In genomic region chr5:82730862-82731261, GRCh38 we compare ENCODE assay signal across 23 cellular contexts.
DNase-seq lines count a peak whose midpoint lies in the region; ATAC-seq, FAIRE-seq and TF ChIP-seq lines count a peak whose summit lies in the region.
"Had no signal": no experiment of that assay in that cellular context is flagged by ENCODE, and none has a peak within 500 bp of the region (broad histone marks: within the 10 kb centered on the region; RNA-seq: fewer than 3 reads in every experiment).

No MANE protein-coding gene starts in this region.

- no TSS peak for BruUV-seq in K562 (replicated peaks; lab: Mats Ljungman, UMichigan)

- WGBS in K562 (ENCODE audit: insufficient coverage, low coverage, missing lambda C conversion rate), result 2% methylated on average over 7 of the region's 7 CpGs
- 71 to 78% methylated on average over 7 of the region's 7 CpGs for WGBS in thyroid gland, 2 donors

- TF ChIP-seq CTCF in DND-41 (IDR thresholded peaks at IDR 0.05; ENCODE audit: borderline replicate concordance, extremely low read depth, low read length, poor library complexity, severe bottlenecking), result no peak
- no peak for TF ChIP-seq CTCF in K562 (IDR thresholded peaks at IDR 0.05 in 2 of 3, conservative IDR thresholded peaks at IDR 0.05 in 1 of 3; ENCODE audit: insufficient read depth in 2 of 3, low read depth in 1 of 3, low read length in 3 of 3)
- no peak for TF ChIP-seq CTCF in progenitor cell of endocrine pancreas (IDR thresholded peaks at IDR 0.05; ENCODE audit: unreplicated experiment)
- no peak for TF ChIP-seq CTCF in thyroid gland (IDR thresholded peaks at IDR 0.05)

- CTCF ChIA-PET in K562 (lab: Yijun Ruan, JAX; ENCODE audit: low intra/inter-chr PET ratio), result no interaction called here
- CTCF ChIA-PET in activated CD4-positive, alpha-beta memory T cell treated with anti-CD3 and anti-CD28 coated beads, Interleukin-2, amount 10 ng/mL, durations not matched to agents 7 days and 5 days (lab: Charles Lee), result no interaction called here

- H3K9me3 ChIP-seq in DND-41 (ENCODE audit: insufficient read depth, low read length, severe bottlenecking) (no peaks in the 10 kb centered on the region), HUES48 (ENCODE audit: control insufficient read depth, insufficient read depth, low read length) (no peaks in the 10 kb centered on the region), K562 (replicated peaks; ENCODE audit: control insufficient read depth, insufficient read depth, low read depth, low read length) (no peaks in the 10 kb centered on the region), thyroid gland (no peaks in the 10 kb centered on the region)
- H3K9me3 ChIP-seq: A549, Caco-2 had no signal

- H3K36me3 Mint-ChIP-seq in progenitor cell of endocrine pancreas (ENCODE audit: insufficient read depth), result peaks cover 2% of the 10 kb centered on the region
- no peaks in the 10 kb centered on the region for H3K36me3 Mint-ChIP-seq in activated CD4-positive, alpha-beta memory T cell treated with anti-CD3 and anti-CD28 coated beads, Interleukin-2, amount 10 ng/mL, durations not matched to agents 7 days and 5 days (ENCODE audit: low read depth)

- H4K20me1 ChIP-seq in DND-41 (ENCODE audit: insufficient read depth, low read length), result no peaks in the 10 kb centered on the region
- H4K20me1 ChIP-seq in K562 (replicated peaks; ENCODE audit: control insufficient read depth, insufficient read depth, low read length), result no peaks in the 10 kb centered on the region

- peak overlapping the region; percentile 84 for H3K27ac Mint-ChIP-seq in progenitor cell of endocrine pancreas
- no peak overlapping the region for H3K27ac Mint-ChIP-seq in activated CD4-positive, alpha-beta memory T cell treated with anti-CD3 and anti-CD28 coated beads, Interleukin-2, amount 10 ng/mL, durations not matched to agents 7 days and 5 days
- H3K27ac Mint-ChIP-seq: CD4-positive, alpha-beta T cell had no signal

- no peak for TF ChIP-seq POLR2A in K562 (conservative IDR thresholded peaks at IDR 0.05)
- no peak for TF ChIP-seq POLR2A in thyroid gland (IDR thresholded peaks at IDR 0.05)

- TF ChIP-seq EP300 in K562 (IDR thresholded peaks at IDR 0.05; ENCODE audit: low read length), result no peak

- no peaks in the 10 kb centered on the region for H3K9me1 ChIP-seq in K562 (ENCODE audit: control insufficient read depth, insufficient read depth, low read length)

- H3K79me2 ChIP-seq in DND-41 (ENCODE audit: insufficient read depth, low read length), result no peaks in the 10 kb centered on the region
- no peaks in the 10 kb centered on the region for H3K79me2 ChIP-seq in K562 (ENCODE audit: control insufficient read depth, insufficient read depth, low read length)

- ATAC-seq in DND-41 (ENCODE audit: insufficient read depth, low read depth), result peak; percentile 64
- ATAC-seq in K562, result no peak
- ATAC-seq: A549 had no signal

- POLR2A ChIA-PET in K562 (lab: Yijun Ruan, JAX), result no interaction called here
- POLR2A ChIA-PET in activated CD4-positive, alpha-beta memory T cell treated with anti-CD3 and anti-CD28 coated beads, Interleukin-2, amount 10 ng/mL, durations not matched to agents 7 days and 5 days (lab: Charles Lee), result no interaction called here

- peaks cover 7% of the 10 kb centered on the region for H3K9me3 Mint-ChIP-seq in progenitor cell of endocrine pancreas (ENCODE audit: low read depth)
- no peaks in the 10 kb centered on the region for H3K9me3 Mint-ChIP-seq in activated CD4-positive, alpha-beta memory T cell treated with anti-CD3 and anti-CD28 coated beads, Interleukin-2, amount 10 ng/mL, durations not matched to agents 7 days and 5 days
- H3K9me3 Mint-ChIP-seq: CD4-positive, alpha-beta T cell had no signal

- no peak overlapping the region for H3K9ac ChIP-seq in DND-41 (ENCODE audit: low read depth, low read length)
- 0 out of 2 replicates have a peak overlapping the region, but pooled peaks have one; percentile 28 for H3K9ac ChIP-seq in HUES48 (ENCODE audit: low read depth, low read length)
- H3K9ac ChIP-seq in K562 (ENCODE audit: insufficient read depth in 1 of 2, low read depth in 2 of 2, low read length in 2 of 2), result no peak overlapping the region

- H3K36me3 ChIP-seq in DND-41 (ENCODE audit: insufficient read depth, low read length) (no peaks in the 10 kb centered on the region), HUES48 (ENCODE audit: control insufficient read depth, insufficient read depth, low read length) (no peaks in the 10 kb centered on the region), K562 (ENCODE audit: control insufficient read depth, insufficient read depth, low read length) (no peaks in the 10 kb centered on the region), thyroid gland (no peaks in the 10 kb centered on the region)

- H3K4me1 Mint-ChIP-seq in progenitor cell of endocrine pancreas (ENCODE audit: low read depth), result peaks cover 17% of the 10 kb centered on the region
- peaks cover 3% of the 10 kb centered on the region for H3K4me1 Mint-ChIP-seq in activated CD4-positive, alpha-beta memory T cell treated with anti-CD3 and anti-CD28 coated beads, Interleukin-2, amount 10 ng/mL, durations not matched to agents 7 days and 5 days

- peak overlapping the region; percentile 13 for H3K4me3 Mint-ChIP-seq in progenitor cell of endocrine pancreas (ENCODE audit: low read depth)
- no peak overlapping the region for H3K4me3 Mint-ChIP-seq in activated CD4-positive, alpha-beta memory T cell treated with anti-CD3 and anti-CD28 coated beads, Interleukin-2, amount 10 ng/mL, durations not matched to agents 7 days and 5 days
- H3K4me3 Mint-ChIP-seq: CD4-positive, alpha-beta T cell had no signal

- H3K4me1 ChIP-seq in DND-41 (ENCODE audit: insufficient read depth, low read length) (peaks cover 34% of the 10 kb centered on the region), HUES48 (ENCODE audit: control insufficient read depth, insufficient read depth, low read length) (no peaks in the 10 kb centered on the region), K562 (replicated peaks in 1 of 2; ENCODE audit: control insufficient read depth in 2 of 2, insufficient read depth in 2 of 2, low read length in 2 of 2) (no peaks in the 10 kb centered on the region; a peak in 1 of 5 replicates), thyroid gland (no peaks in the 10 kb centered on the region)
- H3K4me1 ChIP-seq: A549, Caco-2 had no signal

- no peak for FAIRE-seq in K562 (lab: Jason Lieb, UNC)
- FAIRE-seq: A549, GM12892 had no signal

- in situ Hi-C loops in K562 (cut with MboI), result no loop called here

- H3K4me2 ChIP-seq in DND-41 (ENCODE audit: insufficient read depth, low read length) (no peak overlapping the region), K562 (ENCODE audit: insufficient read depth, low read length) (no peak overlapping the region)
- H3K4me2 ChIP-seq: A549, PC-9 had no signal

- H2AFZ ChIP-seq in DND-41 (ENCODE audit: low read depth, low read length) (0 out of 2 replicates have a peak overlapping the region, but pooled peaks have one; percentile 27), K562 (ENCODE audit: low read depth, low read length) (no peak overlapping the region)
- H2AFZ ChIP-seq: PC-9 had no signal

- no peak overlapping the region for H3K4me3 ChIP-seq in DND-41 (ENCODE audit: low read depth in 1 of 2, low read length in 2 of 2)
- no peak overlapping the region for H3K4me3 ChIP-seq in HUES48 (ENCODE audit: low read depth, low read length)
- no peak overlapping the region for H3K4me3 ChIP-seq in K562
- no peak overlapping the region for H3K4me3 ChIP-seq in thyroid gland (replicated peaks in 1 of 3)
- H3K4me3 ChIP-seq: A549, PC-9 had no signal

- H3K27me3 Mint-ChIP-seq in progenitor cell of endocrine pancreas, result no peaks in the 10 kb centered on the region
- H3K27me3 Mint-ChIP-seq in activated CD4-positive, alpha-beta memory T cell treated with anti-CD3 and anti-CD28 coated beads, Interleukin-2, amount 10 ng/mL, durations not matched to agents 7 days and 5 days, result no peaks in the 10 kb centered on the region
- H3K27me3 Mint-ChIP-seq: CD4-positive, alpha-beta T cell had no signal

- intact Hi-C loops in K562 (cut with micrococcal nuclease) (no loop called here), thyroid gland (cut with DNase I) (no loop called here)

- TF ChIP-seq RAD21 in K562 (CRISPR knock-in tag; conservative IDR thresholded peaks at IDR 0.05 in 1 of 2, IDR thresholded peaks at IDR 0.05 in 1 of 2), result no peak

- no peak overlapping the region for H3K27ac ChIP-seq in DND-41 (ENCODE audit: low read length)
- H3K27ac ChIP-seq in HUES48 (ENCODE audit: low read depth, low read length), result no peak overlapping the region
- no peak overlapping the region for H3K27ac ChIP-seq in K562 (ENCODE audit: extremely low read depth, low read depth, low read length)
- H3K27ac ChIP-seq in thyroid gland, result no peak overlapping the region
- H3K27ac ChIP-seq: A549, PC-9, RWPE1 had no signal

- H3K27me3 ChIP-seq in DND-41 (ENCODE audit: insufficient read depth, low read length, poor library complexity), result no peaks in the 10 kb centered on the region
- no peaks in the 10 kb centered on the region for H3K27me3 ChIP-seq in HUES48 (ENCODE audit: control insufficient read depth, insufficient read depth, low read length)
- H3K27me3 ChIP-seq in K562 (ENCODE audit: control insufficient read depth in 2 of 2, insufficient read depth in 2 of 2, low read length in 2 of 2), result no peaks in the 10 kb centered on the region
- H3K27me3 ChIP-seq in thyroid gland, result no peaks in the 10 kb centered on the region

- DNase-seq in DND-41 (peak; percentile 48), K562 (ENCODE audit: extremely low read depth in 1 of 4, low spot score in 3 of 4) (no peak), progenitor cell of endocrine pancreas (ENCODE audit: low spot score, unreplicated experiment) (no peak), thyroid gland (no peak), HPDE6-E6E7 (ENCODE audit: extremely low spot score) (no peak)
- no peak for DNase-seq in activated CD4-positive, alpha-beta memory T cell treated with anti-CD3 and anti-CD28 coated beads, Interleukin-2, amount 10 ng/mL, durations not matched to agents 7 days and 5 days
- DNase-seq: Caco-2; CD4-positive, alpha-beta T cell; DMS153; EL; HCEC 1CT; KBM-7; NCI-H1417; NCI-H187; NCI-H2107; NCI-H226; NCI-H524 treated with DMSO at 0.1 percent for 48 hours; PC-9; SIG-M5 had no signal

TF ChIP-seq in K562, 482 proteins besides CTCF, POLR2A, EP300 and RAD21:
- TF ChIP-seq SPI1 (IDR thresholded peaks at IDR 0.05; ENCODE audit: borderline replicate concordance, low read depth, low read length) (0 out of 2 replicates have a peak, but pooled peaks have one; percentile 31), ZNF311 (CRISPR knock-in tag; IDR thresholded peaks at IDR 0.05) (no peak)
